ENCODE assay signal across 7 cellular contexts in the genomic region with DNA sequence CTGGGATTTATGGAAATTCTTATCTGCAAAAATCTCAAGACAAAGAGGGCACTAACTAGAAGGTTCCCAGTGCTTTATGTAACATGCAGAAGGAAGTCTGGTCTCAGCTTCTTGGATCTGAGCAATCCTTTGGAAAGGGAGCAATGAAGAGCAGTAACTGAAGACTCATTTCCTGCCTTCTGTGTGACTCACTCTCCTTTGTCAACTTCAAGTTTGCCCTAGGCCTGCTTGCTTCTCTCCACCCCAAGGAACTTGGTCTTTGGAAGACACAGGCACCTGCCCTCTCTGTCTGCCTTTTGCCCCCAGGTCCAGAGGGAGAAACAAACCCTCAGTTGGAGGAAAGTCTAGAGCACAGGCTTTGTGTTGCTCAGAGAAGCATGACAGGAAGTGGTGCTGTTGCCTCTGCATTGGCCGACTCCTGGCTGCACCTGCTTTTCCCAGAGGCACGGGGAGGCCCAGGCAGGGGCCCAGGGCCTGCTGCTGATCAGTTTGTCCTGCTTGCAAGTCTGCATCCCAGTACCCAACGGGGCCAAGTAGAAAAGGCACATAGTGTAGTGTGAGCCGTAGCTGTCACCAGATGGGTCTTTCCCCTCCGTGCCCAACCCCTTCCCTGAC.
DNase-seq lines count a peak whose midpoint lies in the region; ATAC-seq and TF ChIP-seq lines count a peak whose summit lies in the region.

No MANE protein-coding gene starts in this region.

- H3K4me1 ChIP-seq in lung (ENCODE audit: control insufficient read depth in 2 of 2, insufficient read depth in 2 of 2, low read length in 2 of 2) (peaks cover 39 to 47% of the 10 kb centered on the region in 2 donors), vagina (peaks cover 78% of the 10 kb centered on the region)

- TF ChIP-seq CTCF in GM13976 (IDR thresholded peaks at IDR 0.05; ENCODE audit: borderline replicate concordance, control extremely low read depth, extremely low read depth, insufficient read depth, missing control alignments): no peak
- no peak for TF ChIP-seq CTCF in astrocyte of the cerebellum (IDR thresholded peaks at IDR 0.05; ENCODE audit: low read depth, low read length, missing control alignments)
- TF ChIP-seq CTCF in lung (IDR thresholded peaks at IDR 0.05; ENCODE audit: control extremely low read depth, extremely low read depth): no peak
- no peak for TF ChIP-seq CTCF in vagina (IDR thresholded peaks at IDR 0.05)

- H3K9me3 ChIP-seq in lung (ENCODE audit: control insufficient read depth in 2 of 2, insufficient read depth in 1 of 2, low read length in 1 of 2): no peaks in the 10 kb centered on the region
- no peaks in the 10 kb centered on the region for H3K9me3 ChIP-seq in vagina

- 56 to 66% methylated on average over 5 of the region's 5 CpGs for WGBS in lung, 2 donors

- H3K27ac ChIP-seq in lung (ENCODE audit: low read depth in 1 of 2, low read length in 1 of 2): peak overlapping the region; percentile 11 to 70
- H3K27ac ChIP-seq in vagina: peak overlapping the region; percentile 76

- intact Hi-C loops in vagina (cut with DNase I): loop anchor here (10.0 kb wide), 2 partner anchors 64 to 134 kb away; partner anchors contain the start of gene DHRS3

- in situ Hi-C loops in GM13976 (cut with MboI; ENCODE audit: low sequenced_read_pairs, unreplicated experiment) (no loop called here), astrocyte of the cerebellum (cut with HindIII; ENCODE audit: low sequenced_read_pairs) (no loop called here)

- no peak overlapping the region for H3K4me3 ChIP-seq in astrocyte of the cerebellum (ENCODE audit: low read depth, low read length)
- no peak overlapping the region for H3K4me3 ChIP-seq in lung
- no peak overlapping the region for H3K4me3 ChIP-seq in vagina

- H3K36me3 ChIP-seq in lung (ENCODE audit: control insufficient read depth in 2 of 2, insufficient read depth in 2 of 2, low read length in 2 of 2): peaks cover 0 to 3% of the 10 kb centered on the region in 2 donors
- H3K36me3 ChIP-seq in vagina: no peaks in the 10 kb centered on the region

- no peaks in the 10 kb centered on the region for H3K27me3 ChIP-seq in lung (ENCODE audit: control insufficient read depth, insufficient read depth)
- no peaks in the 10 kb centered on the region for H3K27me3 ChIP-seq in vagina

- ATAC-seq in lung (ENCODE audit: insufficient read depth, low FRiP score) (peak; percentile 56), HG03342 (IDR thresholded peaks at IDR 0.05; ENCODE audit: unreplicated experiment) (no peak), GM18873 (IDR thresholded peaks at IDR 0.05; ENCODE audit: low FRiP score, unreplicated experiment) (no peak)

- DNase-seq in GM13976 (ENCODE audit: low spot score) (peak; percentile 42), NCI-H510A treated with DMSO at 0.1 percent for 48 hours (lab: John Stamatoyannopoulos, UW) (peak; percentile 72), astrocyte of the cerebellum (ENCODE audit: low read depth) (peak; percentile 64), lung (ENCODE audit: low spot score) (no peak), vagina (ENCODE audit: extremely low spot score in 2 of 2) (no peak)

- TF ChIP-seq POLR2A in vagina (IDR thresholded peaks at IDR 0.05): no peak

Comparison
In these comparisons a context has a peak if more than half of its experiments do, and no peak if none do; other contexts are left out.
1. DNase-seq: peak in GM13976 (single experiment), NCI-H510A treated with DMSO at 0.1 percent for 48 hours (single experiment) and astrocyte of the cerebellum (single experiment); none in lung (single experiment) and vagina (0 of 2).